In the genomic region with DNA sequence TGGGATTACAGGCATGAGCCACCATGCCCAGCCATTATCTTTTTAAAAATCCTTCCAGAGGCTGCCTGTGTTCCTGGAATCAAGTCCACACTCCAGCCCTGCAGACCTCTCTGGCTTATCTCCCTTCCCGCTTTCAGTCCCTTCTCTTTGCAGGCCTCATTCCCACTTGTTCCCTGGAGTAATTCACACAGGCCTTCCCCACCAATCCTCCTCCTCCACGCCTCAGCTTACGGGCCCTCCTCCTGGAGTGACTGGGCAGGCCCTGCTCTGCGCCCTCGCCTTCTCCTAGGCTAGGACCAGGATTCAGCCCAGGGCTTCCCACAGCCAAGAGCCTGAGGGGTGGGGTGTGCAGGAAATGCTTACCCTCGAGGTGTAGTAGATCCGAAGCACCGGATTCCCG, we compare ENCODE assay signal across 28 cellular contexts. TPM values are rescaled to one million over a fixed set of nuclear protein-coding genes. Genes with fewer than 3 reads are reported as not detected.
DNase-seq lines count a peak whose midpoint lies in the region; ATAC-seq and TF ChIP-seq lines count a peak whose summit lies in the region.
"Had no signal": no experiment of that assay in that cellular context is flagged by ENCODE, and none has a peak within 500 bp of the region (broad histone marks: within the 10 kb centered on the region; RNA-seq: fewer than 3 reads in every experiment).

No MANE protein-coding gene starts in this region.

- no peak overlapping the region for H3K27ac Mint-ChIP-seq in T-helper 2 cell treated with Interferon-gamma antibody and Interleukin-4, amounts not matched to agents 5 μg/mL and 100 μg/mL, for 36 hours
- no peak overlapping the region for H3K27ac Mint-ChIP-seq in CD8-positive, alpha-beta memory T cell
- H3K27ac Mint-ChIP-seq in activated naive CD8-positive, alpha-beta T cell treated with anti-CD3 and anti-CD28 coated beads for 36 hours: peak overlapping the region; percentile 22
- H3K27ac Mint-ChIP-seq in nephron progenitor cell: peak overlapping the region; percentile 26
- H3K27ac Mint-ChIP-seq: memory B cell had no signal

- H3K36me3 Mint-ChIP-seq in T-helper 2 cell treated with Interferon-gamma antibody and Interleukin-4, amounts not matched to agents 5 μg/mL and 100 μg/mL, for 36 hours (ENCODE audit: low read depth): peaks cover 23% of the 10 kb centered on the region
- H3K36me3 Mint-ChIP-seq in CD8-positive, alpha-beta memory T cell: peaks cover 4 to 44% (median 5%) of the 10 kb centered on the region in 3 donors
- H3K36me3 Mint-ChIP-seq in activated naive CD8-positive, alpha-beta T cell treated with anti-CD3 and anti-CD28 coated beads for 36 hours: peaks cover 16% of the 10 kb centered on the region
- peaks cover 26% of the 10 kb centered on the region for H3K36me3 Mint-ChIP-seq in nephron progenitor cell (ENCODE audit: low read depth)

- DNase-seq in T-helper 2 cell treated with Interferon-gamma antibody and Interleukin-4, amounts not matched to agents 5 μg/mL and 100 μg/mL, for 36 hours (ENCODE audit: low spot score): no peak
- DNase-seq in T-helper 2 cell (no peak), nephron progenitor cell (no peak), kidney tubule cell (ENCODE audit: low spot score) (no peak), DMS153 (lab: John Stamatoyannopoulos, UW) (no peak)
- no peak for DNase-seq in CD8-positive, alpha-beta memory T cell
- DNase-seq in activated naive CD8-positive, alpha-beta T cell treated with anti-CD3 and anti-CD28 coated beads for 36 hours: no peak
- DNase-seq: 8988T; activated CD4-positive, alpha-beta T cell treated with anti-CD3 and anti-CD28 coated beads for 48 hours; activated T-cell treated with anti-CD3 and anti-CD28 coated beads, Interleukin-2, amount 50 U/mL, for 48 hours; cerebellar nuclear complex; esophagus squamous epithelium; gastrocnemius medialis; left colon; MG63; NCI-H1417; NCI-H2029 treated with DMSO at 0.1 percent for 48 hours; NCI-H2227 treated with DMSO at 0.1 percent for 48 hours; NCI-H69; psoas muscle; stimulated activated naive CD8-positive, alpha-beta T cell treated with anti-CD3 and anti-CD28 coated beads, Interleukin-15, Interleukin-2, amounts not matched to agents 100 U/mL and 50 U/mL, for 24 hours had no signal

- H3K27me3 ChIP-seq in CD8-positive, alpha-beta memory T cell (ENCODE audit: insufficient read depth, low read length, poor library complexity, severe bottlenecking): no peaks in the 10 kb centered on the region
- H3K27me3 ChIP-seq: esophagus squamous epithelium, gastrocnemius medialis, hepatocyte, MG63, SJSA1 had no signal

- H3K27ac ChIP-seq in CD8-positive, alpha-beta memory T cell (ENCODE audit: low read depth, low read length): no peak overlapping the region
- H3K27ac ChIP-seq: esophagus squamous epithelium, gastrocnemius medialis, hepatocyte, psoas muscle, SJSA1, thoracic aorta had no signal

- peaks cover 21% of the 10 kb centered on the region for H3K4me1 ChIP-seq in CD8-positive, alpha-beta memory T cell (ENCODE audit: insufficient read depth, low read length)

- H3K4me1 Mint-ChIP-seq in T-helper 2 cell treated with Interferon-gamma antibody and Interleukin-4, amounts not matched to agents 5 μg/mL and 100 μg/mL, for 36 hours (ENCODE audit: low read depth): peaks cover 12% of the 10 kb centered on the region
- peaks cover 16 to 31% (median 30%) of the 10 kb centered on the region in 3 donors for H3K4me1 Mint-ChIP-seq in CD8-positive, alpha-beta memory T cell
- peaks cover 17% of the 10 kb centered on the region for H3K4me1 Mint-ChIP-seq in activated naive CD8-positive, alpha-beta T cell treated with anti-CD3 and anti-CD28 coated beads for 36 hours
- H3K4me1 Mint-ChIP-seq in nephron progenitor cell: peaks cover 31% of the 10 kb centered on the region

- CTCF ChIA-PET in CD8-positive, alpha-beta memory T cell (lab: Charles Lee): interaction anchor here (1.1 kb wide), 1 partner anchor 12 kb away, joined by 4 read pairs; no protein-coding TSS in a partner anchor

- POLR2A ChIA-PET in CD8-positive, alpha-beta memory T cell (lab: Charles Lee): no interaction called here

- ATAC-seq in HG02571 (IDR thresholded peaks at IDR 0.05; ENCODE audit: unreplicated experiment): no peak
- ATAC-seq: gastrocnemius medialis; K562; left colon; psoas muscle; stimulated activated naive CD8-positive, alpha-beta T cell treated with anti-CD3 and anti-CD28 coated beads, Interleukin-15, Interleukin-2, amounts not matched to agents 100 U/mL and 50 U/mL, for 24 hours had no signal

- no peaks in the 10 kb centered on the region for H3K27me3 Mint-ChIP-seq in T-helper 2 cell treated with Interferon-gamma antibody and Interleukin-4, amounts not matched to agents 5 μg/mL and 100 μg/mL, for 36 hours (ENCODE audit: low read depth)
- H3K27me3 Mint-ChIP-seq in CD8-positive, alpha-beta memory T cell: no peaks in the 10 kb centered on the region
- H3K27me3 Mint-ChIP-seq in activated naive CD8-positive, alpha-beta T cell treated with anti-CD3 and anti-CD28 coated beads for 36 hours: no peaks in the 10 kb centered on the region
- peaks cover 15% of the 10 kb centered on the region for H3K27me3 Mint-ChIP-seq in nephron progenitor cell (ENCODE audit: low read depth, poor library complexity)

- TF ChIP-seq CTCF in nephron progenitor cell (IDR thresholded peaks at IDR 0.05): no peak

- no peaks in the 10 kb centered on the region for H3K9me3 ChIP-seq in CD8-positive, alpha-beta memory T cell (ENCODE audit: low read length)
- H3K9me3 ChIP-seq: esophagus squamous epithelium, gastrocnemius medialis, MG63, psoas muscle, SJSA1, thoracic aorta had no signal

- H3K4me3 Mint-ChIP-seq in T-helper 2 cell treated with Interferon-gamma antibody and Interleukin-4, amounts not matched to agents 5 μg/mL and 100 μg/mL, for 36 hours: peak overlapping the region; percentile 99
- peak overlapping the region in 6 of 7 donors; percentile 70 to 97 (median 90) for H3K4me3 Mint-ChIP-seq in CD8-positive, alpha-beta memory T cell
- H3K4me3 Mint-ChIP-seq in activated naive CD8-positive, alpha-beta T cell treated with anti-CD3 and anti-CD28 coated beads for 36 hours: no peak overlapping the region
- no peak overlapping the region for H3K4me3 Mint-ChIP-seq in nephron progenitor cell

- peaks cover 7% of the 10 kb centered on the region for H3K36me3 ChIP-seq in CD8-positive, alpha-beta memory T cell (ENCODE audit: insufficient read depth, low read length)

- no peaks in the 10 kb centered on the region for H3K9me3 Mint-ChIP-seq in T-helper 2 cell treated with Interferon-gamma antibody and Interleukin-4, amounts not matched to agents 5 μg/mL and 100 μg/mL, for 36 hours
- H3K9me3 Mint-ChIP-seq in CD8-positive, alpha-beta memory T cell: no peaks in the 10 kb centered on the region
- no peaks in the 10 kb centered on the region for H3K9me3 Mint-ChIP-seq in activated naive CD8-positive, alpha-beta T cell treated with anti-CD3 and anti-CD28 coated beads for 36 hours
- H3K9me3 Mint-ChIP-seq in nephron progenitor cell: no peaks in the 10 kb centered on the region
- H3K9me3 Mint-ChIP-seq: memory B cell had no signal

- H3K4me3 ChIP-seq in CD8-positive, alpha-beta memory T cell (ENCODE audit: low read length): no peak overlapping the region
- H3K4me3 ChIP-seq: esophagus squamous epithelium, gastrocnemius medialis, hepatocyte, K562, MG63, psoas muscle, SJSA1, thoracic aorta had no signal

RNA-seq across cellular contexts. Expression of gene CDIPT, which starts 2.8 kb away (rescaled TPM):
- total RNA-seq in CD8-positive, alpha-beta memory T cell: 10 to 100 TPM; 63.9 to 68.4 TPM
- 109 TPM for polyA plus RNA-seq in CD8-positive, alpha-beta memory T cell
- total RNA-seq in activated naive CD8-positive, alpha-beta T cell treated with anti-CD3 and anti-CD28 coated beads for 36 hours: 10 to 100 TPM; 46.8 to 50.6 TPM

RNA-seq across cellular contexts. Expression of gene SEZ6L2, which starts 39.1 kb away (rescaled TPM):
- under 1 TPM; 0.07 to 0.15 TPM for total RNA-seq in CD8-positive, alpha-beta memory T cell
- not detected for polyA plus RNA-seq in CD8-positive, alpha-beta memory T cell
- under 1 TPM in 1 of 2 experiments, not detected in 1; 0.32 TPM for total RNA-seq in activated naive CD8-positive, alpha-beta T cell treated with anti-CD3 and anti-CD28 coated beads for 36 hours
- total RNA-seq: T-helper 2 cell treated with Interferon-gamma antibody and Interleukin-4, amounts not matched to agents 100 ng/mL and 5 ng/mL, for 36 hours had no signal

RNA-seq across cellular contexts. Expression of gene MVP, which starts 40.0 kb away (rescaled TPM):
- total RNA-seq in CD8-positive, alpha-beta memory T cell: 10 to 100 TPM; 54.5 to 55.4 TPM
- polyA plus RNA-seq in CD8-positive, alpha-beta memory T cell: 155 TPM
- total RNA-seq in activated naive CD8-positive, alpha-beta T cell treated with anti-CD3 and anti-CD28 coated beads for 36 hours: 10 to 100 TPM; 30.7 to 30.8 TPM

RNA-seq across cellular contexts. Expression of gene ASPHD1, which starts 40.1 kb away (rescaled TPM):
- 1 to 10 TPM; 1.2 to 1.7 TPM for total RNA-seq in CD8-positive, alpha-beta memory T cell
- polyA plus RNA-seq in CD8-positive, alpha-beta memory T cell: not detected
- 1 to 10 TPM; 1.3 to 2.0 TPM for total RNA-seq in activated naive CD8-positive, alpha-beta T cell treated with anti-CD3 and anti-CD28 coated beads for 36 hours
- total RNA-seq: gastrocnemius medialis had no signal

RNA-seq across cellular contexts. Expression of gene PAGR1, which starts 44.3 kb away (rescaled TPM):
- 10 to 100 TPM; 41.9 to 44.3 TPM for total RNA-seq in CD8-positive, alpha-beta memory T cell
- polyA plus RNA-seq in CD8-positive, alpha-beta memory T cell: 53.1 TPM
- 10 to 100 TPM; 33.7 to 34.8 TPM for total RNA-seq in activated naive CD8-positive, alpha-beta T cell treated with anti-CD3 and anti-CD28 coated beads for 36 hours

Comparison
In these comparisons a context has a peak if more than half of its experiments do, and no peak if none do; other contexts are left out.
1. H3K27ac Mint-ChIP-seq: peak in activated naive CD8-positive, alpha-beta T cell treated with anti-CD3 and anti-CD28 coated beads for 36 hours (single experiment) and nephron progenitor cell (single experiment); none in T-helper 2 cell treated with Interferon-gamma antibody and Interleukin-4, amounts not matched to agents 5 μg/mL and 100 μg/mL, for 36 hours (single experiment) and CD8-positive, alpha-beta memory T cell (0 of 8).
2. H3K4me3 Mint-ChIP-seq: peak in T-helper 2 cell treated with Interferon-gamma antibody and Interleukin-4, amounts not matched to agents 5 μg/mL and 100 μg/mL, for 36 hours (single experiment) and CD8-positive, alpha-beta memory T cell (6 of 7); none in activated naive CD8-positive, alpha-beta T cell treated with anti-CD3 and anti-CD28 coated beads for 36 hours (single experiment) and nephron progenitor cell (single experiment).